ENCODE assay signal across 8 cellular contexts in the genomic region with DNA sequence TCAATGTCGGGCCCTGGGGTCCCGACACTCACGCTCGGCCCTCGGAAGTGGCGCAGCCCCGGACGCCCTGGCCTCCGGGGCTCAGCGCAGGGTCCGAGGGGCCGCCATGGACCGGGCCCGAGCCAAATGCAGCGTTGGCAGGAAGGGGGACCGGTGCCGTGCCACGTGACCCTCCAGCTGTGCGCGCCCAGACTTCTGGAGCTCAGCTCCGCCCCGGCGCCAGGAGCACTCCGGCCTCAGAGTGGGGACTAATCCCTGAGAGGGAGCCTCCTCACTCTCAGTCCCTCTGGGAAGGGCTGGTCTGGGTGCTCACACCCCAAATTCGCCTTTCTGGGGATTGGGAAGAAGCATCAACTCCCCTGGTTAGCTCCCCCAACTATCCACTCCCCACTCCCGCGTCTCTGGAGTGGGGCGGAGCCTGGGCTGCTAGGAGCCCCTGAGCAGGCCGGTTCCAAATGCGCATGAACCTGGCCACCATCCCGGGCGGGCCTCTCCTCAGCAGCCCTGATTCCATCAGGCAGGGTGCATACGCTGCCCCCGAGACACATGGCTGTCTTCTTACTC. TPM values are rescaled to one million over a fixed set of nuclear protein-coding genes. Genes with fewer than 3 reads are reported as not detected.
DNase-seq lines count a peak whose midpoint lies in the region; ATAC-seq and TF ChIP-seq lines count a peak whose summit lies in the region.

A gene with protein sequence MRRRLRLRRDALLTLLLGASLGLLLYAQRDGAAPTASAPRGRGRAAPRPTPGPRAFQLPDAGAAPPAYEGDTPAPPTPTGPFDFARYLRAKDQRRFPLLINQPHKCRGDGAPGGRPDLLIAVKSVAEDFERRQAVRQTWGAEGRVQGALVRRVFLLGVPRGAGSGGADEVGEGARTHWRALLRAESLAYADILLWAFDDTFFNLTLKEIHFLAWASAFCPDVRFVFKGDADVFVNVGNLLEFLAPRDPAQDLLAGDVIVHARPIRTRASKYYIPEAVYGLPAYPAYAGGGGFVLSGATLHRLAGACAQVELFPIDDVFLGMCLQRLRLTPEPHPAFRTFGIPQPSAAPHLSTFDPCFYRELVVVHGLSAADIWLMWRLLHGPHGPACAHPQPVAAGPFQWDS (minus strand): TSS at position 166 of the 564 bp plus-strand sequence. CDS start 513 bp downstream, outside the sequence.

- TF ChIP-seq CTCF in Panc1 (IDR thresholded peaks at IDR 0.05) (no peak), cardiac fibroblast (IDR thresholded peaks at IDR 0.05; ENCODE audit: low read depth, low read length) (no peak)

- POLR2A ChIA-PET in Panc1 (lab: Charles Lee): no interaction called here

- ATAC-seq in HG02623 (IDR thresholded peaks at IDR 0.05; ENCODE audit: unreplicated experiment) (peak; percentile 53), Panc1 (peak; percentile 82)

- intact Hi-C loops in Panc1 (cut with micrococcal nuclease; ENCODE audit: unreplicated experiment): loop anchor here (10.0 kb wide), 2 partner anchors 136 to 176 kb away; no protein-coding TSS in a partner anchor

- DNase-seq in activated T-cell treated with anti-CD3 and anti-CD28 coated beads for 24 hours (ENCODE audit: low read depth) (peak; percentile 32), activated T-cell treated with anti-CD3 and anti-CD28 coated beads for 4 hours (no peak), Panc1 (ENCODE audit: low read depth, low spot score) (no peak), cardiac fibroblast (ENCODE audit: low read depth in 2 of 2) (peak; percentile 80), inferior parietal cortex (ENCODE audit: extremely low spot score) (peak; percentile 66), G401 (ENCODE audit: low spot score) (no peak)

- no peaks in the 10 kb centered on the region for H3K36me3 ChIP-seq in Panc1 (ENCODE audit: control insufficient read depth, insufficient read depth, low read length)

- no peaks in the 10 kb centered on the region for H3K9me3 ChIP-seq in Panc1 (ENCODE audit: control insufficient read depth, insufficient read depth, low read depth, low read length)

- BruUV-seq in Panc1 (replicated peaks; lab: Mats Ljungman, UMichigan): no TSS peak

- in situ Hi-C loops in Panc1 (cut with HindIII; ENCODE audit: low pct_unique_long_range_greater_than_20kb, low sequenced_read_pairs) (no loop called here), G401 (cut with HindIII; ENCODE audit: low sequenced_read_pairs) (no loop called here)

- H3K27me3 ChIP-seq in Panc1 (ENCODE audit: control insufficient read depth, insufficient read depth, low read length): no peaks in the 10 kb centered on the region

- H3K27ac ChIP-seq in Panc1 (ENCODE audit: low read length) (peak within 1 kb of the TSS; percentile 82), skin epidermis (peak within 1 kb of the TSS in 20 of 21 experiments; percentile 64 to 96 (median 84))

- H3K4me3 ChIP-seq in Panc1 (ENCODE audit: low read depth in 2 of 2, low read length in 2 of 2) (peak within 1 kb of the TSS; percentile 56 to 75), cardiac fibroblast (replicated peaks in 1 of 2; ENCODE audit: low read depth in 2 of 2, low read length in 2 of 2) (peak within 1 kb of the TSS; percentile 56 to 66), skin epidermis (peak within 1 kb of the TSS; percentile 51 to 78 (median 62))

- H3K4me1 ChIP-seq in Panc1 (ENCODE audit: control insufficient read depth, insufficient read depth, low read length): peaks cover 6% of the 10 kb centered on the region

- CTCF ChIA-PET in Panc1 (lab: Charles Lee): no interaction called here

RNA-seq across cellular contexts. Expression of the gene that starts here (rescaled TPM):
- 11.5 TPM for total RNA-seq in Panc1 (2021; ENCODE audit: unreplicated experiment)
- 13.8 TPM for polyA plus RNA-seq in Panc1 (2012; ENCODE audit: insufficient read length)
- total RNA-seq in G401 (2014; rRNA removed; shearing (Covaris generic)): 0.55 TPM in 1 of 2 replicates, not detected in the other

Comparison
In these comparisons a context has a peak if more than half of its experiments do, and no peak if none do; other contexts are left out.
1. DNase-seq: peak in activated T-cell treated with anti-CD3 and anti-CD28 coated beads for 24 hours (single experiment), cardiac fibroblast (2 of 2) and inferior parietal cortex (single experiment); none in activated T-cell treated with anti-CD3 and anti-CD28 coated beads for 4 hours (single experiment), Panc1 (single experiment) and G401 (single experiment).
2. Peak in every context shown above with its lines, with median percentiles within 50 percentile points of each other: H3K4me3 ChIP-seq.